ENCODE assay signal across 24 cellular contexts in genomic region chr1:152585586-152585985, GRCh38. TPM values are rescaled to one million over a fixed set of nuclear protein-coding genes. Genes with fewer than 3 reads are reported as not detected.
"Had no signal": no experiment of that assay in that cellular context is flagged by ENCODE, and none has a peak within 500 bp of the region (broad histone marks: within the 10 kb centered on the region; RNA-seq: fewer than 3 reads in every experiment).

No MANE protein-coding gene starts in this region.

- H3K9me3 ChIP-seq: esophagus squamous epithelium, spleen, vagina had no signal

- H3K27me3 ChIP-seq: cardiac muscle cell, esophagus squamous epithelium, heart right ventricle, tibial nerve, vagina had no signal

- H3K27ac ChIP-seq: cardiac muscle cell, esophagus squamous epithelium, heart right ventricle, spleen, tibial nerve, vagina had no signal

- H3K4me3 ChIP-seq: cardiac muscle cell, esophagus squamous epithelium, heart right ventricle, spleen, tibial nerve, vagina had no signal

- H3K4me1 ChIP-seq: esophagus squamous epithelium, heart right ventricle, spleen, tibial nerve, vagina had no signal

- ATAC-seq: heart right ventricle; sciatic nerve; stimulated activated memory B cell treated with anti-CD40 and anti-IgM and Interleukin-4, amounts not matched to agents 10 μg/mL and 1 μg/mL and 100 μg/mL, for 72 hours had no signal

- FAIRE-seq: endometrium, keratinocyte had no signal

- H3K36me3 ChIP-seq: cardiac muscle cell, esophagus squamous epithelium, heart right ventricle, spleen, tibial nerve, vagina had no signal

- DNase-seq: activated CD4-positive, alpha-beta T cell treated with anti-CD3 and anti-CD28 coated beads, Interleukin-2, amount 50 U/mL, for 1 hour; activated naive CD4-positive, alpha-beta T cell treated with anti-CD3 and anti-CD28 coated beads, Interleukin-2, amount 10 ng/mL, durations not matched to agents 7 days and 5 days; activated T-cell treated with anti-CD3 and anti-CD28 coated beads for 4 hours; esophagus squamous epithelium; foreskin melanocyte; heart right ventricle; nephron progenitor cell; spleen; stimulated activated CD4-positive, alpha-beta T cell treated with anti-CD3 and anti-CD28 coated beads, Interleukin-1b, Interleukin-23, amount 100 ng/mL, for 48 hours had no signal

RNA-seq across cellular contexts. Expression of gene LCE3D, which starts 5.3 kb away (rescaled TPM):
- total RNA-seq: activated CD8-positive, alpha-beta memory T cell treated with anti-CD3 and anti-CD28 coated beads for 36 hours; activated T-helper 2 cell treated with anti-CD3 and anti-CD28 coated beads, Interferon-gamma antibody, Interleukin-2, Interleukin-4, amounts not matched to agents 10 μg/mL and 5 μg/mL and 100 μg/mL, durations not matched to agents 14 hours and 24 hours and 36 hours; cardiac muscle cell; heart right ventricle; liver; mesenteric fat pad; osteoblast; pulmonary artery endothelial cell; sciatic nerve; spleen; subcutaneous adipose tissue; tibial nerve had no signal
- polyA plus RNA-seq: adipose tissue, cardiac muscle cell, heart right ventricle, liver had no signal

RNA-seq across cellular contexts. Expression of gene LCE3C, which starts 14.4 kb away (rescaled TPM):
- total RNA-seq: activated CD8-positive, alpha-beta memory T cell treated with anti-CD3 and anti-CD28 coated beads for 36 hours; activated T-helper 2 cell treated with anti-CD3 and anti-CD28 coated beads, Interferon-gamma antibody, Interleukin-2, Interleukin-4, amounts not matched to agents 10 μg/mL and 5 μg/mL and 100 μg/mL, durations not matched to agents 14 hours and 24 hours and 36 hours; cardiac muscle cell; esophagus squamous epithelium; heart right ventricle; liver; mesenteric fat pad; osteoblast; pulmonary artery endothelial cell; sciatic nerve; spleen; subcutaneous adipose tissue; tibial nerve; vagina had no signal
- polyA plus RNA-seq: adipose tissue, cardiac muscle cell, heart right ventricle, liver, spleen had no signal

RNA-seq across cellular contexts. Expression of gene LCE3E, which starts 19.0 kb away (rescaled TPM):
- total RNA-seq: activated CD8-positive, alpha-beta memory T cell treated with anti-CD3 and anti-CD28 coated beads for 36 hours; activated T-helper 2 cell treated with anti-CD3 and anti-CD28 coated beads, Interferon-gamma antibody, Interleukin-2, Interleukin-4, amounts not matched to agents 10 μg/mL and 5 μg/mL and 100 μg/mL, durations not matched to agents 14 hours and 24 hours and 36 hours; cardiac muscle cell; heart right ventricle; liver; mesenteric fat pad; osteoblast; pulmonary artery endothelial cell; sciatic nerve; spleen; subcutaneous adipose tissue; tibial nerve had no signal
- polyA plus RNA-seq: adipose tissue, cardiac muscle cell, heart right ventricle, liver, spleen had no signal

RNA-seq across cellular contexts. Expression of gene LCE3B, which starts 28.0 kb away (rescaled TPM):
- total RNA-seq: activated CD8-positive, alpha-beta memory T cell treated with anti-CD3 and anti-CD28 coated beads for 36 hours; activated T-helper 2 cell treated with anti-CD3 and anti-CD28 coated beads, Interferon-gamma antibody, Interleukin-2, Interleukin-4, amounts not matched to agents 10 μg/mL and 5 μg/mL and 100 μg/mL, durations not matched to agents 14 hours and 24 hours and 36 hours; cardiac muscle cell; esophagus squamous epithelium; heart right ventricle; liver; mesenteric fat pad; osteoblast; pulmonary artery endothelial cell; sciatic nerve; spleen; subcutaneous adipose tissue; tibial nerve; vagina had no signal
- polyA plus RNA-seq: adipose tissue, cardiac muscle cell, heart right ventricle, keratinocyte, liver, spleen had no signal

RNA-seq across cellular contexts. Expression of gene LCE3A, which starts 37.3 kb away (rescaled TPM):
- total RNA-seq: activated CD8-positive, alpha-beta memory T cell treated with anti-CD3 and anti-CD28 coated beads for 36 hours; activated T-helper 2 cell treated with anti-CD3 and anti-CD28 coated beads, Interferon-gamma antibody, Interleukin-2, Interleukin-4, amounts not matched to agents 10 μg/mL and 5 μg/mL and 100 μg/mL, durations not matched to agents 14 hours and 24 hours and 36 hours; cardiac muscle cell; esophagus squamous epithelium; heart right ventricle; liver; mesenteric fat pad; osteoblast; pulmonary artery endothelial cell; sciatic nerve; spleen; subcutaneous adipose tissue; tibial nerve; vagina had no signal
- polyA plus RNA-seq: adipose tissue, cardiac muscle cell, heart right ventricle, keratinocyte, liver, spleen had no signal
